In the genomic region with DNA sequence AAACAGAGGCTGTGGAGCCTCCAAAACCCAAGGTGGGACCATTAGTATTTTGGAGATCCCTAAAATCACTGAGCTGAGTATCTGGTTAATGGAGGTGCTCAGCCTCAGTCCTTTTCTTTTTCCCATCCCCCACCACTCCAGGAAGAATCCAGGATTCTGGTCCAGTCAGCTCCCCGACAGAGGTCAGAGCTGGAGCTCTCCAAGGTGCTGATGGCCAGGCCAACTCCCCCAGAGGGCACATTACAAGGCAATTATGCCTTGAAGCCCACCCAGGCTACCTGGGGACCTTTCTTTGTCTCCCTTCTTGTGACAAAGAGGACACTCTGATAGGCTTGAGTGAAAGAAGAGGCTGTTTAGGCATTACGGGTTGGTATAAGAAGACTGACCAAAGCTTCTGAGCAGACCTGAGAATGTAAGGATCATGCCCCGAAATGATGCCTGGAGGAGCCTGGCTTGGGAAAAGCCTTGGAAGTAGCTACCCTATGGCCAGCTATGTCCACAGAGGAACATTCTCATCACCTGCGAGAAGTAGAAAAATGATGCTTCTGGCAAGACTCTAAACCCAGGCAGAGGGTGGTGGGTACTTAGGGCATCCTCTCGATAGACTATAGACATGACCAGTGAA, we compare ENCODE assay signal across 1 cellular context.
TF ChIP-seq lines count a peak whose summit lies in the region.

No MANE protein-coding gene starts in this region.

TF ChIP-seq in HepG2, 621 proteins besides CTCF, POLR2A, EP300 and RAD21 (continued from another document and continues in another):
- TF ChIP-seq ZNF749 (CRISPR knock-in tag; IDR thresholded peaks at IDR 0.05; ENCODE audit: borderline replicate concordance) (no peak), TSC22D2 (CRISPR knock-in tag; IDR thresholded peaks at IDR 0.05; ENCODE audit: borderline replicate concordance) (peak; percentile 94), MEIS2 (CRISPR knock-in tag; IDR thresholded peaks at IDR 0.05) (0 out of 2 replicates have a peak, but pooled peaks have one; percentile 47), RXRB (CRISPR knock-in tag; IDR thresholded peaks at IDR 0.05; ENCODE audit: borderline replicate concordance) (0 out of 2 replicates have a peak, but pooled peaks have one; percentile 16), ZNF430 (CRISPR knock-in tag; IDR thresholded peaks at IDR 0.05) (no peak), ZBTB20 (CRISPR knock-in tag; IDR thresholded peaks at IDR 0.05; ENCODE audit: borderline replicate concordance, low read depth) (peak; percentile 30; the same call in 1 of the 2 replicates), KAT2B (IDR thresholded peaks at IDR 0.05; ENCODE audit: borderline replicate concordance, low read depth, low read length) (no peak), ZNF589 (CRISPR knock-in tag; conservative IDR thresholded peaks at IDR 0.05) (peak; percentile 73; the same call in 1 of the 2 replicates), MIXL1 (CRISPR knock-in tag; IDR thresholded peaks at IDR 0.05) (peak; percentile 61; the same call in 1 of the 2 replicates), ELF3 (CRISPR knock-in tag; IDR thresholded peaks at IDR 0.05) (peak; percentile 56), ZNF792 (CRISPR knock-in tag; IDR thresholded peaks at IDR 0.05) (0 out of 2 replicates have a peak, but pooled peaks have one; percentile 64), PPARG (CRISPR knock-in tag; conservative IDR thresholded peaks at IDR 0.05) (0 out of 2 replicates have a peak, but pooled peaks have one; percentile 18), ZNF160 (CRISPR knock-in tag; IDR thresholded peaks at IDR 0.05) (peak; percentile 55; the same call in 1 of the 2 replicates), ZNF569 (CRISPR knock-in tag; IDR thresholded peaks at IDR 0.05; ENCODE audit: borderline replicate concordance) (no peak), ZNF335 (CRISPR knock-in tag; IDR thresholded peaks at IDR 0.05) (peak; percentile 55; the same call in 1 of the 2 replicates), NFKB2 (CRISPR knock-in tag; IDR thresholded peaks at IDR 0.05; ENCODE audit: borderline replicate concordance) (no peak), NFYC (CRISPR knock-in tag; IDR thresholded peaks at IDR 0.05) (peak; percentile 23; the same call in 1 of the 2 replicates), ZFP36L2 (CRISPR knock-in tag; IDR thresholded peaks at IDR 0.05) (0 out of 2 replicates have a peak, but pooled peaks have one; percentile 61), SIX4 (CRISPR knock-in tag; IDR thresholded peaks at IDR 0.05) (peak; percentile 34; the same call in 1 of the 2 replicates), ZNF709 (CRISPR knock-in tag; IDR thresholded peaks at IDR 0.05) (0 out of 2 replicates have a peak, but pooled peaks have one; percentile 37), ETV6 (CRISPR knock-in tag; conservative IDR thresholded peaks at IDR 0.05) (peak; percentile 77; the same call in 1 of the 2 replicates), ZSCAN9 (CRISPR knock-in tag; IDR thresholded peaks at IDR 0.05; ENCODE audit: borderline replicate concordance) (peak; percentile 86), ZNF883 (CRISPR knock-in tag; IDR thresholded peaks at IDR 0.05; ENCODE audit: not compliant biosample characterization) (no peak), HCFC1 (IDR thresholded peaks at IDR 0.05; ENCODE audit: low read depth, low read length) (no peak), KDM5A (IDR thresholded peaks at IDR 0.05; ENCODE audit: borderline replicate concordance, low read length) (no peak), ZNF33A (CRISPR knock-in tag; IDR thresholded peaks at IDR 0.05; ENCODE audit: borderline replicate concordance) (no peak), ZNF780A (CRISPR knock-in tag; IDR thresholded peaks at IDR 0.05) (peak; percentile 47; the same call in 1 of the 2 replicates), ZNF746 (CRISPR knock-in tag; IDR thresholded peaks at IDR 0.05) (0 out of 2 replicates have a peak, but pooled peaks have one; percentile 45), ISX (CRISPR knock-in tag; conservative IDR thresholded peaks at IDR 0.05) (0 out of 2 replicates have a peak, but pooled peaks have one; percentile 63), ZNF75D (CRISPR knock-in tag; IDR thresholded peaks at IDR 0.05; ENCODE audit: borderline replicate concordance) (no peak)
- TF ChIP-seq, protein P1, sequence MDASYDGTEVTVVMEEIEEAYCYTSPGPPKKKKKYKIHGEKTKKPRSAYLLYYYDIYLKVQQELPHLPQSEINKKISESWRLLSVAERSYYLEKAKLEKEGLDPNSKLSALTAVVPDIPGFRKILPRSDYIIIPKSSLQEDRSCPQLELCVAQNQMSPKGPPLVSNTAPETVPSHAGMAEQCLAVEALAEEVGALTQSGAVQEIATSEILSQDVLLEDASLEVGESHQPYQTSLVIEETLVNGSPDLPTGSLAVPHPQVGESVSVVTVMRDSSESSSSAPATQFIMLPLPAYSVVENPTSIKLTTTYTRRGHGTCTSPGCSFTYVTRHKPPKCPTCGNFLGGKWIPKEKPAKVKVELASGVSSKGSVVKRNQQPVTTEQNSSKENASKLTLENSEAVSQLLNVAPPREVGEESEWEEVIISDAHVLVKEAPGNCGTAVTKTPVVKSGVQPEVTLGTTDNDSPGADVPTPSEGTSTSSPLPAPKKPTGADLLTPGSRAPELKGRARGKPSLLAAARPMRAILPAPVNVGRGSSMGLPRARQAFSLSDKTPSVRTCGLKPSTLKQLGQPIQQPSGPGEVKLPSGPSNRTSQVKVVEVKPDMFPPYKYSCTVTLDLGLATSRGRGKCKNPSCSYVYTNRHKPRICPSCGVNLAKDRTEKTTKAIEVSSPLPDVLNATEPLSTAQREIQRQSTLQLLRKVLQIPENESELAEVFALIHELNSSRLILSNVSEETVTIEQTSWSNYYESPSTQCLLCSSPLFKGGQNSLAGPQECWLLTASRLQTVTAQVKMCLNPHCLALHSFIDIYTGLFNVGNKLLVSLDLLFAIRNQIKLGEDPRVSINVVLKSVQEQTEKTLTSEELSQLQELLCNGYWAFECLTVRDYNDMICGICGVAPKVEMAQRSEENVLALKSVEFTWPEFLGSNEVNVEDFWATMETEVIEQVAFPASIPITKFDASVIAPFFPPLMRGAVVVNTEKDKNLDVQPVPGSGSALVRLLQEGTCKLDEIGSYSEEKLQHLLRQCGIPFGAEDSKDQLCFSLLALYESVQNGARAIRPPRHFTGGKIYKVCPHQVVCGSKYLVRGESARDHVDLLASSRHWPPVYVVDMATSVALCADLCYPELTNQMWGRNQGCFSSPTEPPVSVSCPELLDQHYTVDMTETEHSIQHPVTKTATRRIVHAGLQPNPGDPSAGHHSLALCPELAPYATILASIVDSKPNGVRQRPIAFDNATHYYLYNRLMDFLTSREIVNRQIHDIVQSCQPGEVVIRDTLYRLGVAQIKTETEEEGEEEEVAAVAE (CRISPR knock-in tag; IDR thresholded peaks at IDR 0.05; ENCODE audit: borderline replicate concordance), result peak; percentile 79
- TF ChIP-seq, protein P2, sequence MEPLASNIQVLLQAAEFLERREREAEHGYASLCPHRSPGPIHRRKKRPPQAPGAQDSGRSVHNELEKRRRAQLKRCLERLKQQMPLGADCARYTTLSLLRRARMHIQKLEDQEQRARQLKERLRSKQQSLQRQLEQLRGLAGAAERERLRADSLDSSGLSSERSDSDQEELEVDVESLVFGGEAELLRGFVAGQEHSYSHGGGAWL (CRISPR knock-in tag; IDR thresholded peaks at IDR 0.05), result peak; percentile 76; the same call in 1 of the 2 replicates
- TF ChIP-seq, protein P3, sequence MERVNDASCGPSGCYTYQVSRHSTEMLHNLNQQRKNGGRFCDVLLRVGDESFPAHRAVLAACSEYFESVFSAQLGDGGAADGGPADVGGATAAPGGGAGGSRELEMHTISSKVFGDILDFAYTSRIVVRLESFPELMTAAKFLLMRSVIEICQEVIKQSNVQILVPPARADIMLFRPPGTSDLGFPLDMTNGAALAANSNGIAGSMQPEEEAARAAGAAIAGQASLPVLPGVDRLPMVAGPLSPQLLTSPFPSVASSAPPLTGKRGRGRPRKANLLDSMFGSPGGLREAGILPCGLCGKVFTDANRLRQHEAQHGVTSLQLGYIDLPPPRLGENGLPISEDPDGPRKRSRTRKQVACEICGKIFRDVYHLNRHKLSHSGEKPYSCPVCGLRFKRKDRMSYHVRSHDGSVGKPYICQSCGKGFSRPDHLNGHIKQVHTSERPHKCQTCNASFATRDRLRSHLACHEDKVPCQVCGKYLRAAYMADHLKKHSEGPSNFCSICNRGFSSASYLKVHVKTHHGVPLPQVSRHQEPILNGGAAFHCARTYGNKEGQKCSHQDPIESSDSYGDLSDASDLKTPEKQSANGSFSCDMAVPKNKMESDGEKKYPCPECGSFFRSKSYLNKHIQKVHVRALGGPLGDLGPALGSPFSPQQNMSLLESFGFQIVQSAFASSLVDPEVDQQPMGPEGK (CRISPR knock-in tag; IDR thresholded peaks at IDR 0.05), result 0 out of 2 replicates have a peak, but pooled peaks have one; percentile 10
- TF ChIP-seq, protein P4, sequence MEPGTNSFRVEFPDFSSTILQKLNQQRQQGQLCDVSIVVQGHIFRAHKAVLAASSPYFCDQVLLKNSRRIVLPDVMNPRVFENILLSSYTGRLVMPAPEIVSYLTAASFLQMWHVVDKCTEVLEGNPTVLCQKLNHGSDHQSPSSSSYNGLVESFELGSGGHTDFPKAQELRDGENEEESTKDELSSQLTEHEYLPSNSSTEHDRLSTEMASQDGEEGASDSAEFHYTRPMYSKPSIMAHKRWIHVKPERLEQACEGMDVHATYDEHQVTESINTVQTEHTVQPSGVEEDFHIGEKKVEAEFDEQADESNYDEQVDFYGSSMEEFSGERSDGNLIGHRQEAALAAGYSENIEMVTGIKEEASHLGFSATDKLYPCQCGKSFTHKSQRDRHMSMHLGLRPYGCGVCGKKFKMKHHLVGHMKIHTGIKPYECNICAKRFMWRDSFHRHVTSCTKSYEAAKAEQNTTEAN (CRISPR knock-in tag; conservative IDR thresholded peaks at IDR 0.05), result 0 out of 2 replicates have a peak, but pooled peaks have one; percentile 23
- TF ChIP-seq, protein P5, sequence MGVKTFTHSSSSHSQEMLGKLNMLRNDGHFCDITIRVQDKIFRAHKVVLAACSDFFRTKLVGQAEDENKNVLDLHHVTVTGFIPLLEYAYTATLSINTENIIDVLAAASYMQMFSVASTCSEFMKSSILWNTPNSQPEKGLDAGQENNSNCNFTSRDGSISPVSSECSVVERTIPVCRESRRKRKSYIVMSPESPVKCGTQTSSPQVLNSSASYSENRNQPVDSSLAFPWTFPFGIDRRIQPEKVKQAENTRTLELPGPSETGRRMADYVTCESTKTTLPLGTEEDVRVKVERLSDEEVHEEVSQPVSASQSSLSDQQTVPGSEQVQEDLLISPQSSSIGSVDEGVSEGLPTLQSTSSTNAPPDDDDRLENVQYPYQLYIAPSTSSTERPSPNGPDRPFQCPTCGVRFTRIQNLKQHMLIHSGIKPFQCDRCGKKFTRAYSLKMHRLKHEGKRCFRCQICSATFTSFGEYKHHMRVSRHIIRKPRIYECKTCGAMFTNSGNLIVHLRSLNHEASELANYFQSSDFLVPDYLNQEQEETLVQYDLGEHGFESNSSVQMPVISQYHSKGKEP (CRISPR knock-in tag; IDR thresholded peaks at IDR 0.05), result peak; percentile 80; the same call in 1 of the 2 replicates
- TF ChIP-seq, protein P6, sequence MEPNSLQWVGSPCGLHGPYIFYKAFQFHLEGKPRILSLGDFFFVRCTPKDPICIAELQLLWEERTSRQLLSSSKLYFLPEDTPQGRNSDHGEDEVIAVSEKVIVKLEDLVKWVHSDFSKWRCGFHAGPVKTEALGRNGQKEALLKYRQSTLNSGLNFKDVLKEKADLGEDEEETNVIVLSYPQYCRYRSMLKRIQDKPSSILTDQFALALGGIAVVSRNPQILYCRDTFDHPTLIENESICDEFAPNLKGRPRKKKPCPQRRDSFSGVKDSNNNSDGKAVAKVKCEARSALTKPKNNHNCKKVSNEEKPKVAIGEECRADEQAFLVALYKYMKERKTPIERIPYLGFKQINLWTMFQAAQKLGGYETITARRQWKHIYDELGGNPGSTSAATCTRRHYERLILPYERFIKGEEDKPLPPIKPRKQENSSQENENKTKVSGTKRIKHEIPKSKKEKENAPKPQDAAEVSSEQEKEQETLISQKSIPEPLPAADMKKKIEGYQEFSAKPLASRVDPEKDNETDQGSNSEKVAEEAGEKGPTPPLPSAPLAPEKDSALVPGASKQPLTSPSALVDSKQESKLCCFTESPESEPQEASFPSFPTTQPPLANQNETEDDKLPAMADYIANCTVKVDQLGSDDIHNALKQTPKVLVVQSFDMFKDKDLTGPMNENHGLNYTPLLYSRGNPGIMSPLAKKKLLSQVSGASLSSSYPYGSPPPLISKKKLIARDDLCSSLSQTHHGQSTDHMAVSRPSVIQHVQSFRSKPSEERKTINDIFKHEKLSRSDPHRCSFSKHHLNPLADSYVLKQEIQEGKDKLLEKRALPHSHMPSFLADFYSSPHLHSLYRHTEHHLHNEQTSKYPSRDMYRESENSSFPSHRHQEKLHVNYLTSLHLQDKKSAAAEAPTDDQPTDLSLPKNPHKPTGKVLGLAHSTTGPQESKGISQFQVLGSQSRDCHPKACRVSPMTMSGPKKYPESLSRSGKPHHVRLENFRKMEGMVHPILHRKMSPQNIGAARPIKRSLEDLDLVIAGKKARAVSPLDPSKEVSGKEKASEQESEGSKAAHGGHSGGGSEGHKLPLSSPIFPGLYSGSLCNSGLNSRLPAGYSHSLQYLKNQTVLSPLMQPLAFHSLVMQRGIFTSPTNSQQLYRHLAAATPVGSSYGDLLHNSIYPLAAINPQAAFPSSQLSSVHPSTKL (CRISPR knock-in tag; IDR thresholded peaks at IDR 0.05), result 0 out of 2 replicates have a peak, but pooled peaks have one; percentile 19
- TF ChIP-seq, protein P7, sequence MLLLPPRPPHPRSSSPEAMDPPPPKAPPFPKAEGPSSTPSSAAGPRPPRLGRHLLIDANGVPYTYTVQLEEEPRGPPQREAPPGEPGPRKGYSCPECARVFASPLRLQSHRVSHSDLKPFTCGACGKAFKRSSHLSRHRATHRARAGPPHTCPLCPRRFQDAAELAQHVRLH (CRISPR knock-in tag; IDR thresholded peaks at IDR 0.05; ENCODE audit: borderline replicate concordance, low read depth), result 0 out of 2 replicates have a peak, but pooled peaks have one; percentile 41
- TF ChIP-seq, protein P8, sequence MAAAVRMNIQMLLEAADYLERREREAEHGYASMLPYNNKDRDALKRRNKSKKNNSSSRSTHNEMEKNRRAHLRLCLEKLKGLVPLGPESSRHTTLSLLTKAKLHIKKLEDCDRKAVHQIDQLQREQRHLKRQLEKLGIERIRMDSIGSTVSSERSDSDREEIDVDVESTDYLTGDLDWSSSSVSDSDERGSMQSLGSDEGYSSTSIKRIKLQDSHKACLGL (CRISPR knock-in tag; IDR thresholded peaks at IDR 0.05), result 0 out of 2 replicates have a peak, but pooled peaks have one; percentile 37
- TF ChIP-seq, protein P9, sequence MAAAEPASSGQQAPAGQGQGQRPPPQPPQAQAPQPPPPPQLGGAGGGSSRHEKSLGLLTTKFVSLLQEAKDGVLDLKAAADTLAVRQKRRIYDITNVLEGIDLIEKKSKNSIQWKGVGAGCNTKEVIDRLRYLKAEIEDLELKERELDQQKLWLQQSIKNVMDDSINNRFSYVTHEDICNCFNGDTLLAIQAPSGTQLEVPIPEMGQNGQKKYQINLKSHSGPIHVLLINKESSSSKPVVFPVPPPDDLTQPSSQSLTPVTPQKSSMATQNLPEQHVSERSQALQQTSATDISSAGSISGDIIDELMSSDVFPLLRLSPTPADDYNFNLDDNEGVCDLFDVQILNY (CRISPR knock-in tag; conservative IDR thresholded peaks at IDR 0.05), result no peak
- TF ChIP-seq, protein P10, sequence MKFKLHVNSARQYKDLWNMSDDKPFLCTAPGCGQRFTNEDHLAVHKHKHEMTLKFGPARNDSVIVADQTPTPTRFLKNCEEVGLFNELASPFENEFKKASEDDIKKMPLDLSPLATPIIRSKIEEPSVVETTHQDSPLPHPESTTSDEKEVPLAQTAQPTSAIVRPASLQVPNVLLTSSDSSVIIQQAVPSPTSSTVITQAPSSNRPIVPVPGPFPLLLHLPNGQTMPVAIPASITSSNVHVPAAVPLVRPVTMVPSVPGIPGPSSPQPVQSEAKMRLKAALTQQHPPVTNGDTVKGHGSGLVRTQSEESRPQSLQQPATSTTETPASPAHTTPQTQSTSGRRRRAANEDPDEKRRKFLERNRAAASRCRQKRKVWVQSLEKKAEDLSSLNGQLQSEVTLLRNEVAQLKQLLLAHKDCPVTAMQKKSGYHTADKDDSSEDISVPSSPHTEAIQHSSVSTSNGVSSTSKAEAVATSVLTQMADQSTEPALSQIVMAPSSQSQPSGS (CRISPR knock-in tag; IDR thresholded peaks at IDR 0.05), result peak; percentile 66
